In the genomic region with DNA sequence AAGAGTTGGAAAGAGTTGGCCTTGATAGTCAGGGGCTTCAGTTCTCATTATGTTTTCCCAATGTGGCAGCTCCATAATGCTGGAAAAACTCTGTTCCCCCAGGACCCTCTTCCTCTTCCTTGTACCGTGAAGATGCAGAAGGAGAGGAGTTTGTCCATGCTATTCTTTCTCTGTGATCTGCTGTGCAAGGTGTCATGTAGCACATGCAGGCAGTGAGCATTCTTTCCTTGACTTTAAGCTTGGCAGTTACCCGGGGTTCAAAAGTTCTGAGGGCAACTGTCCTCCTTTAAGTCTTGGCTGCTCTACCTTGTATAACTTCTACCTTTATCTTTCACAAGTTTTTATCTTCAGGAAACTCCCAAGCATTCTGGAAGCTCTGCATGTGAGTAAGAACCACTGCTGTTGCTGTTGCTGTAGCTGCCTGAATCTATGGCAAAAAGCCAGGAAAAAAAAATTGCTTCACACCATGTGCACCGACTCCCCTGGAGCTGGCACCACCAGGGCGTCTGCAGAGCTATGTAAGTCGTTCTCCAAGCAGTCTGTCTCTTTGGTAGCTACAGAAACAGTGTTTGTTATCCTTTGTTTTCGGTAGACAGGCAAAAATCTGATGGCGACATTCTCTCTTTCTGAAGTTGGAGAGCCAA, we compare ENCODE assay signal across 9 cellular contexts. TPM values are rescaled to one million over a fixed set of nuclear protein-coding genes. Genes with fewer than 3 reads are reported as not detected.
A peak's percentile ranks its signal among the peaks of the same experiment; 100 is the strongest.
DNase-seq lines count a peak whose midpoint lies in the region; ATAC-seq and TF ChIP-seq lines count a peak whose summit lies in the region.
"Had no signal": no experiment of that assay in that cellular context is flagged by ENCODE, and none has a peak within 500 bp of the region (broad histone marks: within the 10 kb centered on the region; RNA-seq: fewer than 3 reads in every experiment).

No MANE protein-coding gene starts in this region.

- intact Hi-C loops in Calu3 (cut with micrococcal nuclease; ENCODE audit: unreplicated experiment) = no loop called here

- H3K18ac ChIP-seq in H9 (ENCODE audit: insufficient read length, low read depth, low read length) = no peak overlapping the region

- no peak overlapping the region for H2BK15ac ChIP-seq in H9 (ENCODE audit: low read depth, low read length)

- H3K4me2 ChIP-seq in H9 (ENCODE audit: insufficient read depth, insufficient read length, low read length) = no peak overlapping the region

- BruUV-seq in Calu3 (replicated peaks; lab: Mats Ljungman, UMichigan) = no TSS peak

- no peak overlapping the region for H4K5ac ChIP-seq in H9 (ENCODE audit: insufficient read length, low read depth, low read length)

- H2BK20ac ChIP-seq in H9 (ENCODE audit: low read depth, low read length, poor library complexity, severe bottlenecking) = no peak overlapping the region

- no peaks in the 10 kb centered on the region for H3K79me1 ChIP-seq in H9 (ENCODE audit: insufficient read depth, low read depth, low read length, poor library complexity, severe bottlenecking)

- H3K9me3 Mint-ChIP-seq in Calu3 (ENCODE audit: low read depth, unreplicated experiment) = no peaks in the 10 kb centered on the region
- peaks cover 2 to 3% of the 10 kb centered on the region in 2 experiments; a peak in 1 of 5 replicates for H3K9me3 Mint-ChIP-seq in H9
- H3K9me3 Mint-ChIP-seq: endodermal cell had no signal

- H3K36me3 Mint-ChIP-seq in Calu3 (ENCODE audit: insufficient read depth, unreplicated experiment) (no peaks in the 10 kb centered on the region), H9 (ENCODE audit: insufficient read depth in 1 of 3, low read depth in 3 of 3) (peaks cover 6 to 17% (median 9%) of the 10 kb centered on the region in 3 experiments; a peak in 6 of 7 replicates)

- H2AK5ac ChIP-seq in H9 (ENCODE audit: insufficient read length, low read length) = no peak overlapping the region

- no peak overlapping the region for H3T11ph ChIP-seq in H9 (ENCODE audit: low read length)

- TF ChIP-seq CTCF in Calu3 (IDR thresholded peaks at IDR 0.05; ENCODE audit: unreplicated experiment) (no peak), H9 (conservative IDR thresholded peaks at IDR 0.05) (no peak)

- H2BK12ac ChIP-seq in H9 (ENCODE audit: insufficient read length, low read depth, low read length) = no peak overlapping the region

- CTCF ChIA-PET in Calu3 (lab: Charles Lee) = no interaction called here

- no peaks in the 10 kb centered on the region for H3K27me3 Mint-ChIP-seq in Calu3 (ENCODE audit: unreplicated experiment)
- no peaks in the 10 kb centered on the region for H3K27me3 Mint-ChIP-seq in H9 (ENCODE audit: low read depth)

- H3K27ac Mint-ChIP-seq in Calu3 (ENCODE audit: unreplicated experiment) (no peak overlapping the region), H9 (no peak overlapping the region)
- H3K27ac Mint-ChIP-seq: endodermal cell had no signal

- no CpG with 5 or more reads among the region's 7 CpGs for WGBS in H9 (ENCODE audit: extremely low coverage, insufficient read length, low lambda C conversion rate)

- no peak overlapping the region for H2AFZ ChIP-seq in H9 (ENCODE audit: low read length)

- in situ Hi-C loops in SK-MEL-5 (cut with HindIII; ENCODE audit: low pct_unique_long_range_greater_than_20kb, low sequenced_read_pairs) = no loop called here

- H3K14ac ChIP-seq in H9 (ENCODE audit: insufficient read depth, low read length) = no peak overlapping the region

- no peak overlapping the region for H3K4me3 Mint-ChIP-seq in Calu3 (ENCODE audit: low read depth, unreplicated experiment)
- no peak overlapping the region for H3K4me3 Mint-ChIP-seq in H9
- H3K4me3 Mint-ChIP-seq: endodermal cell had no signal

- H4K91ac ChIP-seq in H9 (ENCODE audit: insufficient read length, low read depth, low read length) = no peak overlapping the region

- no peak overlapping the region for H3K56ac ChIP-seq in H9 (ENCODE audit: insufficient read length, low read depth, low read length)

- H3K27ac ChIP-seq in H9 (ENCODE audit: insufficient read length, low read depth, low read length) = no peak overlapping the region

- no peak overlapping the region for H2BK120ac ChIP-seq in H9 (ENCODE audit: low read depth, low read length, poor library complexity, severe bottlenecking)

- no peaks in the 10 kb centered on the region for H3K79me2 ChIP-seq in H9 (ENCODE audit: insufficient read depth, low read length)

- no peak overlapping the region for H3K4ac ChIP-seq in H9 (ENCODE audit: low read depth, low read length)

- H3K23ac ChIP-seq in H9 (ENCODE audit: insufficient read length, low read depth, low read length) = no peak overlapping the region

- H4K20me1 ChIP-seq in H9 (ENCODE audit: control insufficient read depth, insufficient read depth, insufficient read length) = no peaks in the 10 kb centered on the region

- no peaks in the 10 kb centered on the region for H3K27me3 ChIP-seq in H9 (ENCODE audit: insufficient read depth, low read length)

- no peak overlapping the region for H3K9ac ChIP-seq in H9 (ENCODE audit: extremely low read depth, insufficient read length, low read length)

- no peak overlapping the region for H2BK5ac ChIP-seq in H9 (ENCODE audit: insufficient read length, low read length)

- no peaks in the 10 kb centered on the region for H3K4me1 ChIP-seq in H9 (ENCODE audit: insufficient read depth, low read length)

- ATAC-seq in HG03460 (IDR thresholded peaks at IDR 0.05; ENCODE audit: unreplicated experiment) = no peak

- DNase-seq in Calu3 = peak; percentile 13
- peak; percentile 11 for DNase-seq in SK-MEL-5 (ENCODE audit: low read depth, low spot score)
- DNase-seq in fibroblast of peridontal ligament (ENCODE audit: extremely low read depth) = peak; percentile 80
- DNase-seq in myocyte (ENCODE audit: low read depth) = peak; percentile 74
- no peak for DNase-seq in mesenteric fat pad (ENCODE audit: low spot score)
- no peak for DNase-seq in H9
- no peak for DNase-seq in GDM1 (lab: John Stamatoyannopoulos, UW)
- DNase-seq: endodermal cell had no signal

- no peaks in the 10 kb centered on the region for H3K9me3 ChIP-seq in H9 (ENCODE audit: control insufficient read depth, low read depth, low read length)

- H4K8ac ChIP-seq in H9 (replicated peaks; ENCODE audit: insufficient read length, low read depth, low read length) = no peak overlapping the region

- H3K4me1 Mint-ChIP-seq in Calu3 (ENCODE audit: low read depth, unreplicated experiment) (peaks cover 12% of the 10 kb centered on the region), H9 (peaks cover 7 to 8% of the 10 kb centered on the region in 2 experiments; a peak in 2 of 4 replicates)

- H3K23me2 ChIP-seq in H9 (ENCODE audit: insufficient read length, low read depth, low read length, poor library complexity, severe bottlenecking) = no peaks in the 10 kb centered on the region

RNA-seq across cellular contexts. Expression of gene SLC16A1, which starts 42.7 kb away (rescaled TPM):
- 59.2 and 60.3 TPM in 2 replicates for total RNA-seq in Calu3 (2022)
- 73.6 and 74.7 TPM in 2 replicates for total RNA-seq in SK-MEL-5 (2014; rRNA removed; shearing (Covaris generic))
- 40.8 and 43.7 TPM in 2 replicates for polyA plus RNA-seq in SK-MEL-5 (2015; cell fraction: cytosol; rRNA removed)
- 18.4 and 22.2 TPM in 2 replicates for polyA plus RNA-seq in SK-MEL-5 (2015; cell fraction: nucleus; rRNA removed)
- 74.7 and 117 TPM in 2 replicates for total RNA-seq in myocyte
- polyA plus RNA-seq in myocyte (2012) = 42.3 TPM
- total RNA-seq in mesenteric fat pad = 52.9 TPM
- 379 and 381 TPM in 2 replicates for total RNA-seq in H9 (2021)

Comparison
In these comparisons a context has a peak if more than half of its experiments do, and no peak if none do; other contexts are left out.
1. DNase-seq: peak in Calu3 (single experiment), SK-MEL-5 (single experiment), fibroblast of peridontal ligament (single experiment) and myocyte (single experiment); none in mesenteric fat pad (single experiment), H9 (single experiment) and GDM1 (single experiment).